ENCODE assay signal across 1 cellular context in the genomic region with DNA sequence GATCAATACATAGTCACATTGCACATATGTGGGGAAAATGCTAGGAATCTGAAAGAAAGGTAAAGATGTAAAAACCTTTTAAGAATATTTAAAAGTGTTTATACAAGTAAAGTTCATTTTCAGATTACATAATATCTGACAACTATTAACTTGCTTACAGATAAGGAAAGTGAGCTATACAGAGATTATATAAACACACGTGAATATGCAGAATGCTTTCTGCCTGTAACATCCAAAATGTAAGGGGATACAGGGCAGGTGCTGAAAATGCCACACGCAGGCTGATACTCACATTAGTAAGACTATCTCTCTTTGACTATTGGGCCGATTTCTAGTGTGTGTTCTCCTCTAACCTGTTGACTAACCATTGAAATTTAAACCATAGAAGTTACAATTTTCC.
TF ChIP-seq lines count a peak whose summit lies in the region.

No MANE protein-coding gene starts in this region.

TF ChIP-seq in IMR-90, 13 proteins besides CTCF, POLR2A, EP300 and RAD21 (continued from another document):
- TF ChIP-seq, protein P1, sequence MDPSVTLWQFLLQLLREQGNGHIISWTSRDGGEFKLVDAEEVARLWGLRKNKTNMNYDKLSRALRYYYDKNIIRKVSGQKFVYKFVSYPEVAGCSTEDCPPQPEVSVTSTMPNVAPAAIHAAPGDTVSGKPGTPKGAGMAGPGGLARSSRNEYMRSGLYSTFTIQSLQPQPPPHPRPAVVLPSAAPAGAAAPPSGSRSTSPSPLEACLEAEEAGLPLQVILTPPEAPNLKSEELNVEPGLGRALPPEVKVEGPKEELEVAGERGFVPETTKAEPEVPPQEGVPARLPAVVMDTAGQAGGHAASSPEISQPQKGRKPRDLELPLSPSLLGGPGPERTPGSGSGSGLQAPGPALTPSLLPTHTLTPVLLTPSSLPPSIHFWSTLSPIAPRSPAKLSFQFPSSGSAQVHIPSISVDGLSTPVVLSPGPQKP (IDR thresholded peaks at IDR 0.05; ENCODE audit: borderline replicate concordance, low read depth, low read length), result no peak
- TF ChIP-seq BHLHE40 (IDR thresholded peaks at IDR 0.05; ENCODE audit: low read depth, low read length) (no peak), NFE2L2 (IDR thresholded peaks at IDR 0.05; ENCODE audit: low read depth, low read length) (no peak), MAZ (IDR thresholded peaks at IDR 0.05; ENCODE audit: borderline replicate concordance, low read depth, low read length) (no peak)
